ENCODE assay signal across 13 cellular contexts in the genomic region with DNA sequence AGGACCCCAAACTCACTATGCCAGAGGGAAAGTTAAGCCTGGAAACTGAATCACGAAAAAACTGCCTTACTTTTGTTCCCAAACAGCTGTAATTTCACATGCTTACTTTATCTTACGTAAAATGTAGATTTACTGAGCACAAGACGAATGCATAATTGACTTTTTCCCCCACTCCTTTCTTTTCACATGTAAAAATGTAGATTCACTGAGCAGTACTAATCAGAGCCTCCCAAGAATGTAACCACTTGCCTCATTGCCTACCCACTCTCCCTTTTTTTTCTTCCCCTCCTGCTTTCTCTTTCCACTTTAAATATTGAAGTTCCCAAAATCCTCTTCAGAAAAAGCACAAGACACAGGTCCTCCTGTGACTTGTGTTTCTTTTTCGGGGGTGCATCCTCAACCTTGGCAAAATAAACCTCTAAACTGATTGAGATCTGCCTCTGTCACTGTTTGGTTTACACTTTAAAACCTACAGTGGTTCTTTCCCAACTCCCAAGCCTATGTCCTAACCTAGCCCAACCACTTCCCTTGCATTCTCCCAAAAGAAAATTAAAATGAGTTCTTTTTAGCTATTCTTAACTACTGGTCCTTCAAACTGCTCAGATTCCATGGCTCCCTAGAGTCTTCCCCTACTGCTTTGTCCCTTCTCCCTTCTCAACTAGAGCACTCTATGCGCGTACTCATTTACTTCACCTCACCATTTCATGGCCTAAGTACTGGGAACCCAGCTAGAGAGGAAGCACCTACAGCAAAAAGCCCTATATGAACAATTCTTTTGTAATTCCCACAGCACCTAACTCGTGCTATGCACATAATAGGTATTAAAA.
DNase-seq lines count a peak whose midpoint lies in the region; ATAC-seq and TF ChIP-seq lines count a peak whose summit lies in the region.
"Had no signal": no experiment of that assay in that cellular context is flagged by ENCODE, and none has a peak within 500 bp of the region (broad histone marks: within the 10 kb centered on the region; RNA-seq: fewer than 3 reads in every experiment).

No MANE protein-coding gene starts in this region.

- intact Hi-C loops in psoas muscle (cut with DNase I) = no loop called here

- H3K27ac Mint-ChIP-seq in endodermal cell = peak overlapping the region; percentile 82

- H3K9ac ChIP-seq in OCI-LY1 (ENCODE audit: low read length) (no peak overlapping the region), endodermal cell (ENCODE audit: extremely low read depth, low read length, poor library complexity, severe bottlenecking) (no peak overlapping the region)

- no peak overlapping the region for H3K4me3 ChIP-seq in OCI-LY1 (ENCODE audit: low read depth, low read length, poor library complexity, severe bottlenecking)
- no peak overlapping the region for H3K4me3 ChIP-seq in endodermal cell (ENCODE audit: low read length)
- H3K4me3 ChIP-seq in psoas muscle = no peak overlapping the region
- H3K4me3 ChIP-seq: Peyer's patch, prostate gland had no signal

- H3K9me3 Mint-ChIP-seq in endodermal cell = no peaks in the 10 kb centered on the region

- H3K27ac ChIP-seq in OCI-LY1 (ENCODE audit: low read depth, low read length, poor library complexity, severe bottlenecking) = peak overlapping the region; percentile 11
- H3K27ac ChIP-seq in endodermal cell (ENCODE audit: low read depth, low read length) = peak overlapping the region; percentile 33
- peak overlapping the region; percentile 20 for H3K27ac ChIP-seq in psoas muscle
- H3K27ac ChIP-seq: Peyer's patch had no signal

- H3F3A ChIP-seq in OCI-LY1 (ENCODE audit: insufficient read depth, low read length) = no peaks in the 10 kb centered on the region; the same call in 1 of the 2 replicates

- ATAC-seq in psoas muscle (no peak), HG03196 (IDR thresholded peaks at IDR 0.05; ENCODE audit: unreplicated experiment) (no peak)

- peaks cover 5% of the 10 kb centered on the region for H3K36me3 Mint-ChIP-seq in endodermal cell (ENCODE audit: low read depth)

- H2AFZ ChIP-seq in OCI-LY1 (ENCODE audit: low read length) = no peak overlapping the region

- peaks cover 52% of the 10 kb centered on the region for H3K4me1 ChIP-seq in OCI-LY1 (ENCODE audit: insufficient read depth, low read length, severe bottlenecking)
- no peaks in the 10 kb centered on the region for H3K4me1 ChIP-seq in endodermal cell (ENCODE audit: control insufficient read depth, insufficient read depth, low read length)
- peaks cover 66% of the 10 kb centered on the region for H3K4me1 ChIP-seq in psoas muscle
- H3K4me1 ChIP-seq: prostate gland had no signal

- H3K4me3 Mint-ChIP-seq in endodermal cell = peak overlapping the region; percentile 2

- no peaks in the 10 kb centered on the region for H3K9me2 ChIP-seq in OCI-LY1 (ENCODE audit: low read depth, low read length)

- WGBS in endodermal cell (ENCODE audit: insufficient coverage in 1 of 2, insufficient read length in 1 of 2), 2 experiments = 55 to 61% methylated on average over 4 to 7 of the region's 7 CpGs
- WGBS in psoas muscle, 3 donors = 75 to 81% (median 79%) methylated on average over 7 of the region's 7 CpGs

- H3K27me3 Mint-ChIP-seq in endodermal cell (ENCODE audit: insufficient read depth) = no peaks in the 10 kb centered on the region

- DNase-seq in ELF-1 (ENCODE audit: low read depth, low spot score) (peak; percentile 34), endodermal cell (no peak), psoas muscle (no peak), retina (no peak), activated gamma-delta T cell (lab: John Stamatoyannopoulos, UW) (no peak), NCI-H2107 (lab: John Stamatoyannopoulos, UW) (no peak)
- DNase-seq: midbrain; NCI-H1105 treated with DMSO at 0.1 percent for 48 hours; Peyer's patch; stimulated activated CD4-positive, alpha-beta T cell treated with anti-CD3 and anti-CD28 coated beads, Interleukin-4, amount 100 ng/mL, for 24 hours had no signal

- H3K9me3 ChIP-seq in OCI-LY1 (ENCODE audit: low read length) (no peaks in the 10 kb centered on the region; the same call in 1 of the 2 replicates), endodermal cell (ENCODE audit: control insufficient read depth, low read length) (no peaks in the 10 kb centered on the region), psoas muscle (no peaks in the 10 kb centered on the region)
- H3K9me3 ChIP-seq: Peyer's patch, prostate gland had no signal

- no peaks in the 10 kb centered on the region for H3K27me3 ChIP-seq in OCI-LY1 (ENCODE audit: insufficient read depth, low read length)
- H3K27me3 ChIP-seq in endodermal cell (ENCODE audit: control insufficient read depth, insufficient read depth, low read length, poor library complexity, severe bottlenecking) = no peaks in the 10 kb centered on the region
- H3K27me3 ChIP-seq in psoas muscle (ENCODE audit: insufficient read depth in 3 of 3, low read length in 2 of 3) = no peaks in the 10 kb centered on the region
- H3K27me3 ChIP-seq: Peyer's patch had no signal

- no peak overlapping the region for H3K4me2 ChIP-seq in OCI-LY1 (ENCODE audit: low read length)

- no peak for TF ChIP-seq CTCF in OCI-LY1 (IDR thresholded peaks at IDR 0.05; ENCODE audit: low read length)
- TF ChIP-seq CTCF in endodermal cell (conservative IDR thresholded peaks at IDR 0.05) = no peak
- no peak for TF ChIP-seq CTCF in psoas muscle (IDR thresholded peaks at IDR 0.05)

- H3K79me2 ChIP-seq in OCI-LY1 (ENCODE audit: insufficient read depth, low read length) = peaks cover 95% of the 10 kb centered on the region

- H3K36me3 ChIP-seq in OCI-LY1 (ENCODE audit: insufficient read depth, low read length) = peaks cover 86% of the 10 kb centered on the region
- no peaks in the 10 kb centered on the region for H3K36me3 ChIP-seq in endodermal cell (ENCODE audit: control insufficient read depth, insufficient read depth, low read length)
- peaks cover 0 to 58% of the 10 kb centered on the region in 2 donors for H3K36me3 ChIP-seq in psoas muscle (ENCODE audit: insufficient read depth in 1 of 2, low read depth in 1 of 2)
- H3K36me3 ChIP-seq: Peyer's patch, prostate gland had no signal

- H3K4me1 Mint-ChIP-seq in endodermal cell = peaks cover 15% of the 10 kb centered on the region

- H4K20me1 ChIP-seq in OCI-LY1 (ENCODE audit: insufficient read depth, low read length) = no peaks in the 10 kb centered on the region; the same call in 1 of the 2 replicates
